Comparison of ENCODE assay signal across 14 cellular contexts in genomic region chr5:37212096-37212495, GRCh38.
"Had no signal": no experiment of that assay in that cellular context is flagged by ENCODE, and none has a peak within 500 bp of the region (broad histone marks: within the 10 kb centered on the region; RNA-seq: fewer than 3 reads in every experiment).

No MANE protein-coding gene starts in this region.

- DNase-seq: activated CD4-positive, alpha-beta T cell treated with anti-CD3 and anti-CD28 coated beads for 4 hours; activated CD8-positive, alpha-beta memory T cell treated with anti-CD3 and anti-CD28 coated beads for 24 hours; activated naive CD4-positive, alpha-beta T cell treated with anti-CD3 and anti-CD28 coated beads, Interleukin-2, amount 10 ng/mL, durations not matched to agents 7 days and 5 days; body of pancreas; central memory CD4-positive, alpha-beta T cell; effector CD4-positive, alpha-beta T cell; left ventricle myocardium superior; pancreas; stimulated activated CD4-positive, alpha-beta T cell treated with anti-CD3 and anti-CD28 coated beads, Interleukin-4, amount 100 ng/mL, for 24 hours had no signal

- FAIRE-seq: pancreas had no signal

- H3K27ac ChIP-seq: body of pancreas, coronary artery, gastroesophageal sphincter, neural progenitor cell, pancreas, VCaP had no signal

- ATAC-seq: activated T-helper 17 cell treated with anti-CD3 and anti-CD28 coated beads, Interleukin-2, amount 50 U/mL, for 72 hours; body of pancreas; gastroesophageal sphincter; left ventricle myocardium superior; pancreas had no signal

- H3K4me1 Mint-ChIP-seq: neural progenitor cell had no signal

- H3K27me3 Mint-ChIP-seq: activated naive CD4-positive, alpha-beta T cell treated with anti-CD3 and anti-CD28 coated beads, Interleukin-2, amount 10 ng/mL, durations not matched to agents 7 days and 5 days; activated T-helper 17 cell treated with anti-CD3 and anti-CD28 coated beads, Interleukin-2, amount 50 U/mL, for 72 hours had no signal

- H3K9ac ChIP-seq: neural progenitor cell had no signal

- H3K4me3 ChIP-seq: body of pancreas, coronary artery, gastroesophageal sphincter, neural progenitor cell, pancreas had no signal

- H2AFZ ChIP-seq: neural progenitor cell had no signal

- H3K9me3 ChIP-seq: body of pancreas, gastroesophageal sphincter, pancreas had no signal

- H3K27me3 ChIP-seq: body of pancreas, gastroesophageal sphincter, neural progenitor cell, pancreas had no signal

- H3K27ac Mint-ChIP-seq: activated naive CD4-positive, alpha-beta T cell treated with anti-CD3 and anti-CD28 coated beads, Interleukin-2, amount 10 ng/mL, durations not matched to agents 7 days and 5 days; activated T-helper 17 cell treated with anti-CD3 and anti-CD28 coated beads, Interleukin-2, amount 50 U/mL, for 72 hours; neural progenitor cell had no signal

- H3K9me3 Mint-ChIP-seq: activated naive CD4-positive, alpha-beta T cell treated with anti-CD3 and anti-CD28 coated beads, Interleukin-2, amount 10 ng/mL, durations not matched to agents 7 days and 5 days; activated T-helper 17 cell treated with anti-CD3 and anti-CD28 coated beads, Interleukin-2, amount 50 U/mL, for 72 hours; neural progenitor cell had no signal

- H3K4me3 Mint-ChIP-seq: activated naive CD4-positive, alpha-beta T cell treated with anti-CD3 and anti-CD28 coated beads, Interleukin-2, amount 10 ng/mL, durations not matched to agents 7 days and 5 days; activated T-helper 17 cell treated with anti-CD3 and anti-CD28 coated beads, Interleukin-2, amount 50 U/mL, for 72 hours; neural progenitor cell had no signal

- H3K4me2 ChIP-seq: neural progenitor cell had no signal

- H3K4me1 ChIP-seq: body of pancreas, gastroesophageal sphincter, neural progenitor cell, pancreas had no signal
